In genomic region chr3:123335007-123335670, GRCh38 we compare ENCODE assay signal across 16 cellular contexts.
A peak's percentile ranks its signal among the peaks of the same experiment; 100 is the strongest.
DNase-seq lines count a peak whose midpoint lies in the region; ATAC-seq lines count a peak whose summit lies in the region.
"Had no signal": no experiment of that assay in that cellular context is flagged by ENCODE, and none has a peak within 500 bp of the region (broad histone marks: within the 10 kb centered on the region; RNA-seq: fewer than 3 reads in every experiment).

No MANE protein-coding gene starts in this region.

- H3K4me1 ChIP-seq in NT2/D1 (ENCODE audit: insufficient read depth, insufficient read length) (peaks cover 19% of the 10 kb centered on the region), subcutaneous abdominal adipose tissue (ENCODE audit: control insufficient read depth in 5 of 5, insufficient read depth in 5 of 5, low read length in 5 of 5) (peaks cover 2 to 46% (median 32%) of the 10 kb centered on the region in 5 donors)
- H3K4me1 ChIP-seq: A549 had no signal

- H3K27me3 ChIP-seq in NT2/D1 (ENCODE audit: insufficient read depth, insufficient read length): no peaks in the 10 kb centered on the region
- no peaks in the 10 kb centered on the region for H3K27me3 ChIP-seq in subcutaneous abdominal adipose tissue (ENCODE audit: control insufficient read depth in 5 of 5, insufficient read depth in 4 of 5, low read length in 5 of 5)

- H3K4me3 ChIP-seq in NT2/D1 (ENCODE audit: insufficient read length, low read depth) (no peak overlapping the region), subcutaneous abdominal adipose tissue (ENCODE audit: low read depth in 1 of 5, low read length in 5 of 5) (no peak overlapping the region)
- H3K4me3 ChIP-seq: A549, skin epidermis had no signal

- no peaks in the 10 kb centered on the region for H3K9me3 Mint-ChIP-seq in activated T-cell treated with anti-CD3 and anti-CD28 coated beads, Interleukin-2, amount 50 U/mL, for 72 hours
- H3K9me3 Mint-ChIP-seq: mesothelial cell of epicardium had no signal

- H3K27me3 Mint-ChIP-seq in activated T-cell treated with anti-CD3 and anti-CD28 coated beads, Interleukin-2, amount 50 U/mL, for 72 hours (ENCODE audit: low read depth): no peaks in the 10 kb centered on the region

- H3K9ac ChIP-seq in NT2/D1 (ENCODE audit: insufficient read length, low read depth): peak overlapping the region; percentile 13
- H3K9ac ChIP-seq in subcutaneous abdominal adipose tissue (ENCODE audit: low read length in 5 of 5): no peak overlapping the region

- peaks cover 8% of the 10 kb centered on the region for H3K4me1 Mint-ChIP-seq in activated T-cell treated with anti-CD3 and anti-CD28 coated beads, Interleukin-2, amount 50 U/mL, for 72 hours (ENCODE audit: low read depth)
- H3K4me1 Mint-ChIP-seq: mesothelial cell of epicardium had no signal

- no peak for DNase-seq in activated T-cell treated with anti-CD3 and anti-CD28 coated beads, Interleukin-2, amount 50 U/mL, for 72 hours
- DNase-seq in activated T-cell treated with anti-CD3 and anti-CD28 coated beads, Interleukin-2, amount 50 U/mL, for 1 hour: no peak
- no peak for DNase-seq in NT2/D1 (ENCODE audit: low read depth, low spot score)
- DNase-seq in cardiac septum (ENCODE audit: low spot score): peak; percentile 75
- no peak for DNase-seq in sciatic nerve (ENCODE audit: low spot score)
- DNase-seq in stimulated activated naive CD4-positive, alpha-beta T cell (lab: John Stamatoyannopoulos, UW): no peak
- DNase-seq: activated CD4-positive, alpha-beta T cell treated with anti-CD3 and anti-CD28 coated beads for 4 hours; IMR-90; NCI-H1417; NCI-H510A; nucleus accumbens had no signal

- ATAC-seq in activated T-cell treated with anti-CD3 and anti-CD28 coated beads, Interleukin-2, amount 50 U/mL, for 72 hours (replicated peaks in 1 of 2): peak; percentile 26 to 40
- ATAC-seq in sciatic nerve (no peak), GM21723 (IDR thresholded peaks at IDR 0.05; ENCODE audit: unreplicated experiment) (no peak)
- ATAC-seq: A549 had no signal

- H3K9me3 ChIP-seq in NT2/D1 (ENCODE audit: insufficient read depth, low read length) (no peaks in the 10 kb centered on the region), subcutaneous abdominal adipose tissue (ENCODE audit: control insufficient read depth in 5 of 5, low read length in 5 of 5) (peaks cover 0 to 7% (median 0%) of the 10 kb centered on the region in 5 donors)
- H3K9me3 ChIP-seq: A549 had no signal

- H3K36me3 ChIP-seq in NT2/D1 (ENCODE audit: insufficient read depth, insufficient read length, low read length) (no peaks in the 10 kb centered on the region), subcutaneous abdominal adipose tissue (ENCODE audit: control insufficient read depth in 5 of 5, insufficient read depth in 5 of 5, low read length in 5 of 5) (peaks cover 0 to 2% (median 0%) of the 10 kb centered on the region in 5 donors)

- H3K36me3 Mint-ChIP-seq in activated T-cell treated with anti-CD3 and anti-CD28 coated beads, Interleukin-2, amount 50 U/mL, for 72 hours (ENCODE audit: insufficient read depth in 2 of 2): no peaks in the 10 kb centered on the region
- H3K36me3 Mint-ChIP-seq: mesothelial cell of epicardium had no signal

- intact Hi-C loops in cardiac septum (cut with DNase I): no loop called here
- intact Hi-C loops in sciatic nerve (cut with DNase I): no loop called here

- H3K27ac Mint-ChIP-seq in activated T-cell treated with anti-CD3 and anti-CD28 coated beads, Interleukin-2, amount 50 U/mL, for 72 hours: no peak overlapping the region
- H3K27ac Mint-ChIP-seq: mesothelial cell of epicardium had no signal

- peak overlapping the region; percentile 65 for H3K27ac ChIP-seq in subcutaneous abdominal adipose tissue (ENCODE audit: low read depth, low read length)
- H3K27ac ChIP-seq: A549, skin epidermis had no signal

- no peak overlapping the region for H3K4me3 Mint-ChIP-seq in activated T-cell treated with anti-CD3 and anti-CD28 coated beads, Interleukin-2, amount 50 U/mL, for 72 hours
- H3K4me3 Mint-ChIP-seq: mesothelial cell of epicardium had no signal

Comparison
In these comparisons a context has a peak if more than half of its experiments do, and no peak if none do; other contexts are left out.
1. ATAC-seq: peak in activated T-cell treated with anti-CD3 and anti-CD28 coated beads, Interleukin-2, amount 50 U/mL, for 72 hours (2 of 2); none in sciatic nerve (single experiment) and GM21723 (single experiment).